In the genomic region with DNA sequence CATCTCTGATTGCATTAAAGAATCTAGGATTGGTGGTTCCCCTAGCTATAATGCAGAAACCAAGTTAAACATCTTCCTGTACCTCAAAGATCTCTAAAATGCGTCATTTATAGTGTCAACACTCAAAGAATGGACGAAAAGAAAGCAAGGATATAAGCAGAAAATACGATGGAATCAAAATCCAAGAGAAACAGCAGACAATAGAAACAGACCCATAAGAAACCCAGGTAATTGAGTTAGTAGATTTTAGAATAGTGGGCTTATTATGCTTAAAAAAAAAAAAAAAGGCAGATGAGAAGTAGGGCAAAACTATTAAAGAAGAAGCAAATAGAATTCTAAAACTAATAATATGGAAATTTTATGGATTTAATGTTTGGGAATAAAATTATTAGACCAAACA, we compare ENCODE assay signal across 17 cellular contexts. TPM values are rescaled to one million over a fixed set of nuclear protein-coding genes. Genes with fewer than 3 reads are reported as not detected.
DNase-seq lines count a peak whose midpoint lies in the region; ATAC-seq, FAIRE-seq and TF ChIP-seq lines count a peak whose summit lies in the region.
"Had no signal": no experiment of that assay in that cellular context is flagged by ENCODE, and none has a peak within 500 bp of the region (broad histone marks: within the 10 kb centered on the region; RNA-seq: fewer than 3 reads in every experiment).

No MANE protein-coding gene starts in this region.

- no peaks in the 10 kb centered on the region for H3K27me3 Mint-ChIP-seq in activated naive CD8-positive, alpha-beta T cell
- no peaks in the 10 kb centered on the region for H3K27me3 Mint-ChIP-seq in activated naive CD8-positive, alpha-beta T cell treated with anti-CD3 and anti-CD28 coated beads for 36 hours
- H3K27me3 Mint-ChIP-seq in activated T-helper 2 cell treated with anti-CD3 and anti-CD28 coated beads, Interferon-gamma antibody, Interleukin-2, Interleukin-4, amounts not matched to agents 10 μg/mL and 5 μg/mL and 100 μg/mL, durations not matched to agents 14 hours and 24 hours and 36 hours (ENCODE audit: low read depth) = no peaks in the 10 kb centered on the region
- H3K27me3 Mint-ChIP-seq: CD4-positive, alpha-beta T cell had no signal

- FAIRE-seq in GM12878 (lab: Jason Lieb, UNC) = no peak
- FAIRE-seq: A549, H1 had no signal

- SMC1A ChIA-PET in GM12878 (lab: Charles Lee; ENCODE audit: uncharacterized antibody, unreplicated experiment) = interaction anchor here (1.6 kb wide), 1 partner anchor 17 kb away, joined by 4 read pairs; no protein-coding TSS in a partner anchor

- no peak for TF ChIP-seq RAD21 in GM12878 (IDR thresholded peaks at IDR 0.05; ENCODE audit: insufficient read depth, low read depth, low read length)

- peak overlapping the region; percentile 35 for H3K27ac Mint-ChIP-seq in activated naive CD8-positive, alpha-beta T cell
- no peak overlapping the region for H3K27ac Mint-ChIP-seq in activated naive CD8-positive, alpha-beta T cell treated with anti-CD3 and anti-CD28 coated beads for 36 hours
- H3K27ac Mint-ChIP-seq in activated T-helper 2 cell treated with anti-CD3 and anti-CD28 coated beads, Interferon-gamma antibody, Interleukin-2, Interleukin-4, amounts not matched to agents 10 μg/mL and 5 μg/mL and 100 μg/mL, durations not matched to agents 14 hours and 24 hours and 36 hours = no peak overlapping the region
- H3K27ac Mint-ChIP-seq: CD4-positive, alpha-beta T cell; H9 had no signal

- peaks cover 30% of the 10 kb centered on the region for H3K79me2 ChIP-seq in GM12878 (ENCODE audit: control insufficient read depth, insufficient read depth, low read length)

- peaks cover 20% of the 10 kb centered on the region for H3K9me3 ChIP-seq in GM12878 (replicated peaks; ENCODE audit: control insufficient read depth, insufficient read depth, low read length)

- CTCF ChIA-PET in GM12878 (lab: Yijun Ruan, JAX) = interaction anchor here (1.4 kb wide), 1 partner anchor 20 kb away, joined by 3 read pairs; no protein-coding TSS in a partner anchor

- 92% methylated on average over 3 of the region's 3 CpGs for WGBS in GM12878 (ENCODE audit: insufficient coverage, insufficient replicate concordance, low lambda C conversion rate, missing lambda C conversion rate)

- no peak overlapping the region for H2AFZ ChIP-seq in GM12878 (ENCODE audit: control insufficient read depth, low read depth, low read length)

- no peak for DNase-seq in activated naive CD8-positive, alpha-beta T cell treated with anti-CD3 and anti-CD28 coated beads for 36 hours
- DNase-seq in GM12878 (ENCODE audit: low read depth, low spot score) (no peak), erythroblast (lab: John Stamatoyannopoulos, UW) (peak; percentile 19 to 42), SHP77 treated with DMSO at 0.1 percent for 48 hours (lab: John Stamatoyannopoulos, UW) (no peak), midbrain (lab: John Stamatoyannopoulos, UW) (no peak)
- DNase-seq in activated T-helper 2 cell treated with anti-CD3 and anti-CD28 coated beads, Interferon-gamma antibody, Interleukin-2, Interleukin-4, amounts not matched to agents 10 μg/mL and 5 μg/mL and 100 μg/mL, durations not matched to agents 14 hours and 24 hours and 36 hours (ENCODE audit: low spot score) = no peak
- DNase-seq: AML-193; Caco-2; CD4-positive, alpha-beta T cell; DMS153; DMS79; GDM1; H9 had no signal

- TF ChIP-seq CTCF in GM12878 (IDR thresholded peaks at IDR 0.05 in 2 of 3, conservative IDR thresholded peaks at IDR 0.05 in 1 of 3; ENCODE audit: control insufficient read depth in 2 of 3, extremely low read depth in 1 of 3, insufficient read depth in 1 of 3, low read depth in 3 of 3, low read length in 3 of 3) = no peak

- in situ Hi-C loops in GM12878 (cut with MboI) = no loop called here

- H3K9ac ChIP-seq in GM12878 (ENCODE audit: control insufficient read depth, insufficient read depth, low read length) = no peak overlapping the region

- peaks cover 55% of the 10 kb centered on the region for H3K36me3 Mint-ChIP-seq in activated naive CD8-positive, alpha-beta T cell
- peaks cover 84% of the 10 kb centered on the region for H3K36me3 Mint-ChIP-seq in activated naive CD8-positive, alpha-beta T cell treated with anti-CD3 and anti-CD28 coated beads for 36 hours
- H3K36me3 Mint-ChIP-seq in activated T-helper 2 cell treated with anti-CD3 and anti-CD28 coated beads, Interferon-gamma antibody, Interleukin-2, Interleukin-4, amounts not matched to agents 10 μg/mL and 5 μg/mL and 100 μg/mL, durations not matched to agents 14 hours and 24 hours and 36 hours (ENCODE audit: low read depth) = peaks cover 94% of the 10 kb centered on the region

- TF ChIP-seq EP300 in GM12878 (IDR thresholded peaks at IDR 0.05; ENCODE audit: borderline replicate concordance in 1 of 2, control insufficient read depth in 1 of 2, low read depth in 2 of 2, low read length in 2 of 2) = no peak

- H3K4me1 Mint-ChIP-seq in activated naive CD8-positive, alpha-beta T cell (ENCODE audit: low read depth) = peaks cover 61% of the 10 kb centered on the region
- H3K4me1 Mint-ChIP-seq in activated naive CD8-positive, alpha-beta T cell treated with anti-CD3 and anti-CD28 coated beads for 36 hours = peaks cover 52% of the 10 kb centered on the region
- peaks cover 43% of the 10 kb centered on the region for H3K4me1 Mint-ChIP-seq in activated T-helper 2 cell treated with anti-CD3 and anti-CD28 coated beads, Interferon-gamma antibody, Interleukin-2, Interleukin-4, amounts not matched to agents 10 μg/mL and 5 μg/mL and 100 μg/mL, durations not matched to agents 14 hours and 24 hours and 36 hours (ENCODE audit: low read depth)
- H3K4me1 Mint-ChIP-seq: H9 had no signal

- H3K27ac ChIP-seq in GM12878 (ENCODE audit: control insufficient read depth, insufficient read depth) = no peak overlapping the region
- H3K27ac ChIP-seq: A549, C4-2B had no signal

- H3K4me3 ChIP-seq in GM12878 = no peak overlapping the region
- H3K4me3 ChIP-seq: A549 had no signal

- TF ChIP-seq POLR2A in GM12878 (IDR thresholded peaks at IDR 0.05; ENCODE audit: low read depth, low read length) (no peak), erythroblast (IDR thresholded peaks at IDR 0.05; ENCODE audit: low read length) (no peak)

- POLR2A ChIA-PET in GM12878 (lab: Charles Lee) = no interaction called here

- H3K27me3 ChIP-seq in GM12878 (replicated peaks in 1 of 2; ENCODE audit: control insufficient read depth in 2 of 2, insufficient read depth in 2 of 2, low read length in 1 of 2) = no peaks in the 10 kb centered on the region

- no peak for ATAC-seq in GM12878
- ATAC-seq: A549 had no signal

- H3K4me2 ChIP-seq in GM12878 (ENCODE audit: control insufficient read depth, insufficient read depth) = no peak overlapping the region
- H3K4me2 ChIP-seq: A549 had no signal

- BruUV-seq in GM12878 (replicated peaks; lab: Mats Ljungman, UMichigan) = no TSS peak

- H3K4me3 Mint-ChIP-seq in activated naive CD8-positive, alpha-beta T cell = no peak overlapping the region
- no peak overlapping the region for H3K4me3 Mint-ChIP-seq in activated naive CD8-positive, alpha-beta T cell treated with anti-CD3 and anti-CD28 coated beads for 36 hours
- no peak overlapping the region for H3K4me3 Mint-ChIP-seq in activated T-helper 2 cell treated with anti-CD3 and anti-CD28 coated beads, Interferon-gamma antibody, Interleukin-2, Interleukin-4, amounts not matched to agents 10 μg/mL and 5 μg/mL and 100 μg/mL, durations not matched to agents 14 hours and 24 hours and 36 hours (ENCODE audit: low read depth)
- H3K4me3 Mint-ChIP-seq: H9 had no signal

- RAD21 ChIA-PET in GM12878 (lab: Charles Lee; ENCODE audit: unreplicated experiment) = interaction anchor here (1.1 kb wide), 1 partner anchor 45 kb away, joined by 3 read pairs; no protein-coding TSS in a partner anchor

- no peaks in the 10 kb centered on the region for H3K4me1 ChIP-seq in GM12878 (ENCODE audit: control insufficient read depth, insufficient read depth, low read length)
- H3K4me1 ChIP-seq: A549, Caco-2 had no signal

- H3K36me3 ChIP-seq in GM12878 (ENCODE audit: control insufficient read depth in 2 of 2, insufficient read depth in 2 of 2, low read length in 1 of 2) = peaks cover 6 to 34% of the 10 kb centered on the region in 2 experiments

- H4K20me1 ChIP-seq in GM12878 (ENCODE audit: control insufficient read depth, insufficient read depth) = no peaks in the 10 kb centered on the region

- intact Hi-C loops in GM12878 (cut with micrococcal nuclease; ENCODE audit: unreplicated experiment) = loop anchor here (5.0 kb wide), 1 partner anchor 42 kb away; a partner anchor contains a TSS
- intact Hi-C loops in activated T-helper 2 cell treated with anti-CD3 and anti-CD28 coated beads, Interferon-gamma antibody, Interleukin-2, Interleukin-4, amounts not matched to agents 10 μg/mL and 5 μg/mL and 100 μg/mL, durations not matched to agents 14 hours and 24 hours and 36 hours (cut with micrococcal nuclease) = loop anchor here (5.0 kb wide), 1 partner anchor 43 kb away; no protein-coding TSS in a partner anchor

- peaks cover 8% of the 10 kb centered on the region for H3K9me3 Mint-ChIP-seq in activated naive CD8-positive, alpha-beta T cell (ENCODE audit: low read depth)
- peaks cover 5% of the 10 kb centered on the region for H3K9me3 Mint-ChIP-seq in activated naive CD8-positive, alpha-beta T cell treated with anti-CD3 and anti-CD28 coated beads for 36 hours
- peaks cover 16% of the 10 kb centered on the region for H3K9me3 Mint-ChIP-seq in activated T-helper 2 cell treated with anti-CD3 and anti-CD28 coated beads, Interferon-gamma antibody, Interleukin-2, Interleukin-4, amounts not matched to agents 10 μg/mL and 5 μg/mL and 100 μg/mL, durations not matched to agents 14 hours and 24 hours and 36 hours

RNA-seq across cellular contexts. Expression of a gene that starts 44.4 kb away (rescaled TPM):
- total RNA-seq in activated naive CD8-positive, alpha-beta T cell treated with anti-CD3 and anti-CD28 coated beads for 36 hours = 100 to 1,000 TPM; 118 to 137 TPM
- total RNA-seq in GM12878 (2013; cell fraction: nucleolus; rRNA removed) = 366 and 383 TPM in 2 replicates
- total RNA-seq in GM12878 (2014; rRNA removed) (71.4 and 91.5 TPM in 2 replicates), GM12878 (2014; rRNA removed; fragmentation: Illumina TruSeq; extraction: Trizol) (94.0 and 95.5 TPM in 2 replicates), GM12878 (2021) (84.8 and 85.1 TPM in 2 replicates)
- polyA plus RNA-seq in GM12878 (2011; ENCODE audit: low read depth) = 22.0 TPM
- polyA plus RNA-seq in GM12878 (2011; rRNA removed) (91.3 and 136 TPM in 2 replicates), GM12878 (2014; fragmentation: Illumina TruSeq; extraction: Trizol) (87.2 and 116 TPM in 2 replicates), GM12878 (2014; fragmentation: Nextera tagmentation; extraction: Ambion mirVana) (100 to 1,000 TPM in 1 of 2 experiments, 10 to 100 TPM in 1; 89.1 to 101 TPM), GM12878 (2014; rRNA removed) (57.6 and 59.8 TPM in 2 replicates), GM12878 (2016; fragmentation: Nextera tagmentation; extraction: Ambion mirVana) (10 to 100 TPM; 95.5 to 96.5 TPM)
- 27.6 and 30.7 TPM in 2 replicates for polyA plus RNA-seq in GM12878 (2011; cell fraction: cytosol; rRNA removed)
- polyA plus RNA-seq in GM12878 (2011; cell fraction: nucleus; rRNA removed) = 135 and 186 TPM in 2 replicates
- polyA plus RNA-seq in GM12878 (2012) = 45.7 and 49.5 TPM in 2 replicates
- polyA minus RNA-seq in GM12878 (2011; rRNA and poly(A)+ RNA removed) = 107 and 196 TPM in 2 replicates
- polyA minus RNA-seq in GM12878 (2011; cell fraction: cytosol; rRNA and poly(A)+ RNA removed) = 19.4 and 22.5 TPM in 2 replicates
- polyA minus RNA-seq in GM12878 (2011; cell fraction: nucleus; rRNA and poly(A)+ RNA removed) = 248 and 344 TPM in 2 replicates
- 82.4 and 91.1 TPM in 2 replicates for total RNA-seq in activated T-helper 2 cell treated with anti-CD3 and anti-CD28 coated beads, Interferon-gamma antibody, Interleukin-2, Interleukin-4, amounts not matched to agents 10 μg/mL and 5 μg/mL and 100 μg/mL, durations not matched to agents 14 hours and 24 hours and 36 hours

Comparison
In these comparisons a context has a peak if more than half of its experiments do, and no peak if none do; other contexts are left out.
1. DNase-seq: peak in erythroblast (2 of 2); none in activated naive CD8-positive, alpha-beta T cell treated with anti-CD3 and anti-CD28 coated beads for 36 hours (single experiment), GM12878 (single experiment), activated T-helper 2 cell treated with anti-CD3 and anti-CD28 coated beads, Interferon-gamma antibody, Interleukin-2, Interleukin-4, amounts not matched to agents 10 μg/mL and 5 μg/mL and 100 μg/mL, durations not matched to agents 14 hours and 24 hours and 36 hours (single experiment), SHP77 treated with DMSO at 0.1 percent for 48 hours (single experiment) and midbrain (single experiment).